Comparison of ENCODE assay signal across 8 cellular contexts in genomic region chr14:70600382-70601157, GRCh38. TPM values are rescaled to one million over a fixed set of nuclear protein-coding genes. Genes with fewer than 3 reads are reported as not detected.
DNase-seq lines count a peak whose midpoint lies in the region; ATAC-seq lines count a peak whose summit lies in the region.

Gene MED6 (minus strand): TSS chr14:70600655. CDS start chr14:70600637, 18 bp downstream.

- DNase-seq in GM04503 (ENCODE audit: low read depth), result peak; percentile 47
- peak; percentile 94 for DNase-seq in NCI-H1105 treated with DMSO at 0.1 percent for 48 hours (lab: John Stamatoyannopoulos, UW)
- peak; percentile 14 for DNase-seq in SKM-1 (lab: John Stamatoyannopoulos, UW; ENCODE audit: unreplicated experiment)
- DNase-seq in glomerular visceral epithelial cell (ENCODE audit: extremely low spot score), result peak; percentile 97
- peak; percentile 87 for DNase-seq in occipital lobe (lab: John Stamatoyannopoulos, UW)
- DNase-seq in superior temporal gyrus (ENCODE audit: extremely low spot score), result peak; percentile 95

- peak within 1 kb of the TSS; percentile 100 for H3K4me3 Mint-ChIP-seq in activated naive CD4-positive, alpha-beta T cell treated with anti-CD3 and anti-CD28 coated beads, Interleukin-2, amount 50 U/mL, for 24 hours

- peaks cover 2% of the 10 kb centered on the region for H3K27me3 Mint-ChIP-seq in activated naive CD4-positive, alpha-beta T cell treated with anti-CD3 and anti-CD28 coated beads, Interleukin-2, amount 50 U/mL, for 24 hours

- ATAC-seq in HG02571 (IDR thresholded peaks at IDR 0.05; ENCODE audit: unreplicated experiment), result peak; percentile 79

- peaks cover 34% of the 10 kb centered on the region for H3K4me1 Mint-ChIP-seq in activated naive CD4-positive, alpha-beta T cell treated with anti-CD3 and anti-CD28 coated beads, Interleukin-2, amount 50 U/mL, for 24 hours

- peak within 1 kb of the TSS; percentile 99 for H3K27ac Mint-ChIP-seq in activated naive CD4-positive, alpha-beta T cell treated with anti-CD3 and anti-CD28 coated beads, Interleukin-2, amount 50 U/mL, for 24 hours

- H3K36me3 Mint-ChIP-seq in activated naive CD4-positive, alpha-beta T cell treated with anti-CD3 and anti-CD28 coated beads, Interleukin-2, amount 50 U/mL, for 24 hours, result peaks cover 2% of the 10 kb centered on the region

- no peaks in the 10 kb centered on the region for H3K9me3 Mint-ChIP-seq in activated naive CD4-positive, alpha-beta T cell treated with anti-CD3 and anti-CD28 coated beads, Interleukin-2, amount 50 U/mL, for 24 hours

RNA-seq across cellular contexts. Expression of gene MED6, which starts in this region (rescaled TPM):
- 61.3 TPM for total RNA-seq in occipital lobe

Comparison
In these comparisons a context has a peak if more than half of its experiments do, and no peak if none do; other contexts are left out.
1. Peak in every context shown above with its lines: DNase-seq and ATAC-seq.
2. DNase-seq: peak in every context shown above with its lines; median percentile 97 in glomerular visceral epithelial cell; 95 in superior temporal gyrus; 94 in NCI-H1105 treated with DMSO at 0.1 percent for 48 hours; 87 in occipital lobe; 47 in GM04503; 14 in SKM-1.